1 cellular context compared by ENCODE assay signal in genomic region chr16:30088237-30088831, GRCh38.
TF ChIP-seq lines count a peak whose summit lies in the region.

No MANE protein-coding gene starts in this region.

TF ChIP-seq in HepG2, 621 proteins besides CTCF, POLR2A, EP300 and RAD21 (continues in another document):
- TF ChIP-seq, protein P1, sequence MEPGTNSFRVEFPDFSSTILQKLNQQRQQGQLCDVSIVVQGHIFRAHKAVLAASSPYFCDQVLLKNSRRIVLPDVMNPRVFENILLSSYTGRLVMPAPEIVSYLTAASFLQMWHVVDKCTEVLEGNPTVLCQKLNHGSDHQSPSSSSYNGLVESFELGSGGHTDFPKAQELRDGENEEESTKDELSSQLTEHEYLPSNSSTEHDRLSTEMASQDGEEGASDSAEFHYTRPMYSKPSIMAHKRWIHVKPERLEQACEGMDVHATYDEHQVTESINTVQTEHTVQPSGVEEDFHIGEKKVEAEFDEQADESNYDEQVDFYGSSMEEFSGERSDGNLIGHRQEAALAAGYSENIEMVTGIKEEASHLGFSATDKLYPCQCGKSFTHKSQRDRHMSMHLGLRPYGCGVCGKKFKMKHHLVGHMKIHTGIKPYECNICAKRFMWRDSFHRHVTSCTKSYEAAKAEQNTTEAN (CRISPR knock-in tag; conservative IDR thresholded peaks at IDR 0.05) = no peak
- no peak for TF ChIP-seq ZNF562 (CRISPR knock-in tag; IDR thresholded peaks at IDR 0.05; ENCODE audit: borderline replicate concordance)
- peak; percentile 45; the same call in 1 of the 2 replicates for TF ChIP-seq ZBTB34 (CRISPR knock-in tag; IDR thresholded peaks at IDR 0.05)
- no peak for TF ChIP-seq ZNF547 (CRISPR knock-in tag; IDR thresholded peaks at IDR 0.05)
- TF ChIP-seq FOXK1 (CRISPR knock-in tag; IDR thresholded peaks at IDR 0.05; ENCODE audit: borderline replicate concordance, low read depth) = no peak
- TF ChIP-seq SALL1 (CRISPR knock-in tag; IDR thresholded peaks at IDR 0.05) = no peak
- TF ChIP-seq MAFK (conservative IDR thresholded peaks at IDR 0.05 in 1 of 2, IDR thresholded peaks at IDR 0.05 in 1 of 2; ENCODE audit: low read length in 2 of 2) = peak; percentile 98
- TF ChIP-seq AKAP8 (CRISPR knock-in tag; IDR thresholded peaks at IDR 0.05) = peak; percentile 42; the same call in 1 of the 2 replicates
- TF ChIP-seq ATF2 (CRISPR knock-in tag; IDR thresholded peaks at IDR 0.05) = no peak
- TF ChIP-seq KDM6A (CRISPR knock-in tag; IDR thresholded peaks at IDR 0.05; ENCODE audit: low read depth) = no peak
- TF ChIP-seq ZNF747 (CRISPR knock-in tag; IDR thresholded peaks at IDR 0.05; ENCODE audit: borderline replicate concordance) = no peak
- no peak for TF ChIP-seq NBN (conservative IDR thresholded peaks at IDR 0.05)
- TF ChIP-seq, protein P2, sequence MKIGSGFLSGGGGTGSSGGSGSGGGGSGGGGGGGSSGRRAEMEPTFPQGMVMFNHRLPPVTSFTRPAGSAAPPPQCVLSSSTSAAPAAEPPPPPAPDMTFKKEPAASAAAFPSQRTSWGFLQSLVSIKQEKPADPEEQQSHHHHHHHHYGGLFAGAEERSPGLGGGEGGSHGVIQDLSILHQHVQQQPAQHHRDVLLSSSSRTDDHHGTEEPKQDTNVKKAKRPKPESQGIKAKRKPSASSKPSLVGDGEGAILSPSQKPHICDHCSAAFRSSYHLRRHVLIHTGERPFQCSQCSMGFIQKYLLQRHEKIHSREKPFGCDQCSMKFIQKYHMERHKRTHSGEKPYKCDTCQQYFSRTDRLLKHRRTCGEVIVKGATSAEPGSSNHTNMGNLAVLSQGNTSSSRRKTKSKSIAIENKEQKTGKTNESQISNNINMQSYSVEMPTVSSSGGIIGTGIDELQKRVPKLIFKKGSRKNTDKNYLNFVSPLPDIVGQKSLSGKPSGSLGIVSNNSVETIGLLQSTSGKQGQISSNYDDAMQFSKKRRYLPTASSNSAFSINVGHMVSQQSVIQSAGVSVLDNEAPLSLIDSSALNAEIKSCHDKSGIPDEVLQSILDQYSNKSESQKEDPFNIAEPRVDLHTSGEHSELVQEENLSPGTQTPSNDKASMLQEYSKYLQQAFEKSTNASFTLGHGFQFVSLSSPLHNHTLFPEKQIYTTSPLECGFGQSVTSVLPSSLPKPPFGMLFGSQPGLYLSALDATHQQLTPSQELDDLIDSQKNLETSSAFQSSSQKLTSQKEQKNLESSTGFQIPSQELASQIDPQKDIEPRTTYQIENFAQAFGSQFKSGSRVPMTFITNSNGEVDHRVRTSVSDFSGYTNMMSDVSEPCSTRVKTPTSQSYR (CRISPR knock-in tag; IDR thresholded peaks at IDR 0.05; ENCODE audit: borderline replicate concordance) = no peak
- no peak for TF ChIP-seq MLLT10 (CRISPR knock-in tag; IDR thresholded peaks at IDR 0.05)
- no peak for TF ChIP-seq KAT8 (CRISPR knock-in tag; IDR thresholded peaks at IDR 0.05)
- TF ChIP-seq NFE2L2 (IDR thresholded peaks at IDR 0.05; ENCODE audit: low read length) = peak; percentile 51
- TF ChIP-seq SP2 (CRISPR knock-in tag; IDR thresholded peaks at IDR 0.05) = no peak
- no peak for TF ChIP-seq CEBPZ (IDR thresholded peaks at IDR 0.05; ENCODE audit: low read length)
- TF ChIP-seq RCOR2 (CRISPR knock-in tag; IDR thresholded peaks at IDR 0.05) = no peak
- TF ChIP-seq ZNF576 (CRISPR knock-in tag; IDR thresholded peaks at IDR 0.05) = no peak
- TF ChIP-seq MLXIP (CRISPR knock-in tag; IDR thresholded peaks at IDR 0.05; ENCODE audit: borderline replicate concordance) = no peak
- TF ChIP-seq ZNF577 (CRISPR knock-in tag; IDR thresholded peaks at IDR 0.05; ENCODE audit: borderline replicate concordance, low read depth) = no peak
- peak; percentile 74 for TF ChIP-seq MAFG (CRISPR knock-in tag; IDR thresholded peaks at IDR 0.05)
- no peak for TF ChIP-seq EZH2 (conservative IDR thresholded peaks at IDR 0.05; ENCODE audit: low read depth, low read length)
- TF ChIP-seq TBX3 (IDR thresholded peaks at IDR 0.05; ENCODE audit: borderline replicate concordance) = no peak
- TF ChIP-seq ZNF136 (CRISPR knock-in tag; IDR thresholded peaks at IDR 0.05; ENCODE audit: low read depth) = no peak
- TF ChIP-seq, protein P3, sequence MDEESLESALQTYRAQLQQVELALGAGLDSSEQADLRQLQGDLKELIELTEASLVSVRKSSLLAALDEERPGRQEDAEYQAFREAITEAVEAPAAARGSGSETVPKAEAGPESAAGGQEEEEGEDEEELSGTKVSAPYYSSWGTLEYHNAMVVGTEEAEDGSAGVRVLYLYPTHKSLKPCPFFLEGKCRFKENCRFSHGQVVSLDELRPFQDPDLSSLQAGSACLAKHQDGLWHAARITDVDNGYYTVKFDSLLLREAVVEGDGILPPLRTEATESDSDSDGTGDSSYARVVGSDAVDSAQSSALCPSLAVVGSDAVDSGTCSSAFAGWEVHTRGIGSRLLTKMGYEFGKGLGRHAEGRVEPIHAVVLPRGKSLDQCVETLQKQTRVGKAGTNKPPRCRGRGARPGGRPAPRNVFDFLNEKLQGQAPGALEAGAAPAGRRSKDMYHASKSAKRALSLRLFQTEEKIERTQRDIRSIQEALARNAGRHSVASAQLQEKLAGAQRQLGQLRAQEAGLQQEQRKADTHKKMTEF (CRISPR knock-in tag; IDR thresholded peaks at IDR 0.05) = no peak
- no peak for TF ChIP-seq MIER3 (CRISPR knock-in tag; IDR thresholded peaks at IDR 0.05; ENCODE audit: borderline replicate concordance)
- 0 out of 2 replicates have a peak, but pooled peaks have one; percentile 9 for TF ChIP-seq ZNF746 (CRISPR knock-in tag; IDR thresholded peaks at IDR 0.05)
- TF ChIP-seq SNAPC2 (CRISPR knock-in tag; IDR thresholded peaks at IDR 0.05) = no peak
- TF ChIP-seq SOX13 (IDR thresholded peaks at IDR 0.05) = no peak
- TF ChIP-seq SOX13 (CRISPR knock-in tag; conservative IDR thresholded peaks at IDR 0.05 in 1 of 2, IDR thresholded peaks at IDR 0.05 in 1 of 2) = no peak
- no peak for TF ChIP-seq NFATC3 (CRISPR knock-in tag; IDR thresholded peaks at IDR 0.05)
- no peak for TF ChIP-seq ZNF251 (CRISPR knock-in tag; IDR thresholded peaks at IDR 0.05)
- no peak for TF ChIP-seq ZFP1 (CRISPR knock-in tag; IDR thresholded peaks at IDR 0.05)
- TF ChIP-seq, protein P4, sequence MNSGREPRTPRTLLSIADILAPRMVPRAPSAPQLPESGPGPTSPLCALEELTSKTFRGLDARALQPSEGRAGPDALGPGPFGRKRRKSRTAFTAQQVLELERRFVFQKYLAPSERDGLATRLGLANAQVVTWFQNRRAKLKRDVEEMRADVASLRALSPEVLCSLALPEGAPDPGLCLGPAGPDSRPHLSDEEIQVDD (CRISPR knock-in tag; IDR thresholded peaks at IDR 0.05; ENCODE audit: borderline replicate concordance) = no peak
- peak; percentile 98 for TF ChIP-seq MAFF (IDR thresholded peaks at IDR 0.05; ENCODE audit: low read depth, low read length)
- TF ChIP-seq SP4 (CRISPR knock-in tag; IDR thresholded peaks at IDR 0.05) = peak; percentile 5; the same call in 1 of the 2 replicates
- no peak for TF ChIP-seq ZNF557 (CRISPR knock-in tag; IDR thresholded peaks at IDR 0.05)
- no peak for TF ChIP-seq AKNA (CRISPR knock-in tag; IDR thresholded peaks at IDR 0.05; ENCODE audit: borderline replicate concordance)
- TF ChIP-seq ZC3H13 (CRISPR knock-in tag; IDR thresholded peaks at IDR 0.05) = peak; percentile 63; the same call in 1 of the 2 replicates
